8 cellular contexts compared by ENCODE assay signal in the genomic region with DNA sequence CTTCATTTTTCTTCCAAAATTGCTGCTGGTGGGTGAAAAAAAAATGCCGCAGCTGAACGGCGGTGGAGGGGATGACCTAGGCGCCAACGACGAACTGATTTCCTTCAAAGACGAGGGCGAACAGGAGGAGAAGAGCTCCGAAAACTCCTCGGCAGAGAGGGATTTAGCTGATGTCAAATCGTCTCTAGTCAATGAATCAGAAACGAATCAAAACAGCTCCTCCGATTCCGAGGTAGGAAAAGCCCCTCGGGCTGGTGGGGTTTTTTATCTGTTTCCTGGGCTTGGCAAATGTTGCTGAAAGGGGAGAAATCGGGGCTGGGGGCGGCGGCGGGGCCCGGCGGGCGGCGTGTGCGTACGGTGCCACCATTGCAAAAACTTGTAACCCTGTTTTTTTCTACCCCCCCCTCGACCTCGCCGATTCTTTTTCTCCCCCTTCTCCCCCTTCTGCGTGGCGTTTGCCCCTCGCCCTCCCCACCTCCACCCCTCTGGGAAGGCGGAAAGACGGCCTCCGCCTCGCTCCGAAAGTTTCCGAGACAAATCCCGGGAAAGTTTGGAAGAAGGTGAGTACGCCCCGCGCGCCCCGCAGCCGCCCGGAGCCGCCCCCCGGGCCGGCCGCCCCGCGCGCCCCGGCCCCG. TPM values are rescaled to one million over a fixed set of nuclear protein-coding genes. Genes with fewer than 3 reads are reported as not detected.
A peak's percentile ranks its signal among the peaks of the same experiment; 100 is the strongest.
DNase-seq lines count a peak whose midpoint lies in the region; ATAC-seq, FAIRE-seq and TF ChIP-seq lines count a peak whose summit lies in the region.

No MANE protein-coding gene starts in this region.

- FAIRE-seq in D721Med (lab: Jason Lieb, UNC): no peak

- H3K9me3 ChIP-seq in MG63 (no peaks in the 10 kb centered on the region), osteoblast (ENCODE audit: low read depth, low read length) (no peaks in the 10 kb centered on the region)

- H3K27ac ChIP-seq in osteoblast (ENCODE audit: low read depth, low read length): peak overlapping the region; percentile 88

- no peak for ATAC-seq in GM21526 (IDR thresholded peaks at IDR 0.05; ENCODE audit: low FRiP score, unreplicated experiment)

- DNase-seq in Caki2 (ENCODE audit: low read depth) (peak; percentile 44), MG63 (peak; percentile 33), activated T-cell treated with anti-CD3 and anti-CD28 coated beads for 4 hours (peak; percentile 16), fibroblast of villous mesenchyme (ENCODE audit: low read depth) (peak; percentile 55), osteoblast (ENCODE audit: insufficient read length, low spot score, missing footprints) (peak; percentile 73), NCI-H774 (lab: John Stamatoyannopoulos, UW) (no peak), D721Med (ENCODE audit: insufficient read length, low spot score) (no peak)

- peak overlapping the region; percentile 76 for H2AFZ ChIP-seq in osteoblast (ENCODE audit: low read length)

- peaks cover 45% of the 10 kb centered on the region for H3K79me2 ChIP-seq in osteoblast (ENCODE audit: insufficient read depth, low read length)

- in situ Hi-C loops in Caki2 (cut with HindIII; ENCODE audit: low pct_unique_long_range_greater_than_20kb, low sequenced_read_pairs): no loop called here

- TF ChIP-seq CTCF in fibroblast of villous mesenchyme (IDR thresholded peaks at IDR 0.05; ENCODE audit: insufficient read depth, low read depth, low read length): no peak
- no peak for TF ChIP-seq CTCF in osteoblast (IDR thresholded peaks at IDR 0.05; ENCODE audit: extremely low read depth, low read depth, low read length)
- TF ChIP-seq CTCF in D721Med (IDR thresholded peaks at IDR 0.05; ENCODE audit: insufficient read depth, missing control alignments): no peak

- peaks cover 2% of the 10 kb centered on the region; the same call in 1 of the 2 replicates for H3K36me3 ChIP-seq in MG63
- H3K36me3 ChIP-seq in osteoblast (ENCODE audit: insufficient read depth, low read length): no peaks in the 10 kb centered on the region

- H4K20me1 ChIP-seq in osteoblast (ENCODE audit: insufficient read depth, low read length): peaks cover 7% of the 10 kb centered on the region

- H3K27me3 ChIP-seq in MG63: no peaks in the 10 kb centered on the region
- no peaks in the 10 kb centered on the region for H3K27me3 ChIP-seq in osteoblast (ENCODE audit: insufficient read depth, low read length)

- H3K4me1 ChIP-seq in osteoblast (ENCODE audit: insufficient read depth, low read length): peaks cover 29% of the 10 kb centered on the region

- H3K4me3 ChIP-seq in MG63 (peak overlapping the region; percentile 63), fibroblast of villous mesenchyme (ENCODE audit: low read depth, low read length) (peak overlapping the region; percentile 90), osteoblast (ENCODE audit: insufficient read depth, low read length) (peak overlapping the region; percentile 90)

- H3K4me2 ChIP-seq in osteoblast (ENCODE audit: insufficient read depth, low read length): peak overlapping the region; percentile 90

RNA-seq across cellular contexts. Expression of a gene that starts 0.8 kb away (rescaled TPM):
- 0.47 TPM in 1 of 2 replicates, not detected in the other for total RNA-seq in Caki2 (2014; rRNA removed; shearing (Covaris generic); ENCODE audit: low replicate concordance)
- total RNA-seq in MG63 (2014; rRNA removed; shearing (Covaris generic); ENCODE audit: low replicate concordance): 0.89 TPM in 1 of 2 replicates, not detected in the other
- total RNA-seq in fibroblast of villous mesenchyme (7.1 and 12.5 TPM in 2 replicates), osteoblast (9.0 and 10.6 TPM in 2 replicates)

Comparison
In these comparisons a context has a peak if more than half of its experiments do, and no peak if none do; other contexts are left out.
1. DNase-seq: peak in Caki2 (single experiment), MG63 (single experiment), activated T-cell treated with anti-CD3 and anti-CD28 coated beads for 4 hours (single experiment), fibroblast of villous mesenchyme (single experiment) and osteoblast (single experiment); none in NCI-H774 (single experiment) and D721Med (single experiment).
2. Peak in every context shown above with its lines, with median percentiles within 50 percentile points of each other: H3K4me3 ChIP-seq.